1 cellular context compared by ENCODE assay signal in the genomic region with DNA sequence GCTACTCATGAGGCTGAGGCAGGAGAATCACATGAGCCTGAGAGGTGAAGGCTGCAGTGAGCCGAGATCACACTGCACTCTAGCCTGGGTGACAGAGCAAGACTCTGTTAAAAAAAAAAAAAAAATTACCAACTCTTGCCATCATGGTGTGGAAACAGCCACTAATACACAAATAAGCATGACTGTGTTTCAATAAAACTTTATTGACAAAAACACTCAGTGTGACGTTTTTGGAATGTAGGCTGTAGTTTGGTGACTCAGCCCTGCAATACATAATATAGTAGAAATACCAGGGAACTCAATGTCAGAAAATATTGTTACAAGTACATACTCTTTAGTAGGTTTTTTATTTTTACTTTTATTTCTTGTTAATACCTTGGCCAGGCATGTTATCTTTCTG.
TF ChIP-seq lines count a peak whose summit lies in the region.

No MANE protein-coding gene starts in this region.

TF ChIP-seq in K562, 482 proteins besides CTCF, POLR2A, EP300 and RAD21:
- TF ChIP-seq, protein P1, sequence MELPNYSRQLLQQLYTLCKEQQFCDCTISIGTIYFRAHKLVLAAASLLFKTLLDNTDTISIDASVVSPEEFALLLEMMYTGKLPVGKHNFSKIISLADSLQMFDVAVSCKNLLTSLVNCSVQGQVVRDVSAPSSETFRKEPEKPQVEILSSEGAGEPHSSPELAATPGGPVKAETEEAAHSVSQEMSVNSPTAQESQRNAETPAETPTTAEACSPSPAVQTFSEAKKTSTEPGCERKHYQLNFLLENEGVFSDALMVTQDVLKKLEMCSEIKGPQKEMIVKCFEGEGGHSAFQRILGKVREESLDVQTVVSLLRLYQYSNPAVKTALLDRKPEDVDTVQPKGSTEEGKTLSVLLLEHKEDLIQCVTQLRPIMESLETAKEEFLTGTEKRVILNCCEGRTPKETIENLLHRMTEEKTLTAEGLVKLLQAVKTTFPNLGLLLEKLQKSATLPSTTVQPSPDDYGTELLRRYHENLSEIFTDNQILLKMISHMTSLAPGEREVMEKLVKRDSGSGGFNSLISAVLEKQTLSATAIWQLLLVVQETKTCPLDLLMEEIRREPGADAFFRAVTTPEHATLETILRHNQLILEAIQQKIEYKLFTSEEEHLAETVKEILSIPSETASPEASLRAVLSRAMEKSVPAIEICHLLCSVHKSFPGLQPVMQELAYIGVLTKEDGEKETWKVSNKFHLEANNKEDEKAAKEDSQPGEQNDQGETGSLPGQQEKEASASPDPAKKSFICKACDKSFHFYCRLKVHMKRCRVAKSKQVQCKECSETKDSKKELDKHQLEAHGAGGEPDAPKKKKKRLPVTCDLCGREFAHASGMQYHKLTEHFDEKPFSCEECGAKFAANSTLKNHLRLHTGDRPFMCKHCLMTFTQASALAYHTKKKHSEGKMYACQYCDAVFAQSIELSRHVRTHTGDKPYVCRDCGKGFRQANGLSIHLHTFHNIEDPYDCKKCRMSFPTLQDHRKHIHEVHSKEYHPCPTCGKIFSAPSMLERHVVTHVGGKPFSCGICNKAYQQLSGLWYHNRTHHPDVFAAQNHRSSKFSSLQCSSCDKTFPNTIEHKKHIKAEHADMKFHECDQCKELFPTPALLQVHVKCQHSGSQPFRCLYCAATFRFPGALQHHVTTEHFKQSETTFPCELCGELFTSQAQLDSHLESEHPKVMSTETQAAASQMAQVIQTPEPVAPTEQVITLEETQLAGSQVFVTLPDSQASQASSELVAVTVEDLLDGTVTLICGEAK (IDR thresholded peaks at IDR 0.05), result peak; percentile 75
- TF ChIP-seq, protein P1 (CRISPR knock-in tag; IDR thresholded peaks at IDR 0.05), result peak; percentile 60; the same call in 1 of the 2 replicates
- TF ChIP-seq ELF1 (tag; IDR thresholded peaks at IDR 0.05), result no peak
TF ChIP-seq in K562: peak in this region for 1.
